16 cellular contexts compared by ENCODE assay signal in genomic region chr11:95584589-95584988, GRCh38.
DNase-seq lines count a peak whose midpoint lies in the region; ATAC-seq and TF ChIP-seq lines count a peak whose summit lies in the region.
"Had no signal": no experiment of that assay in that cellular context is flagged by ENCODE, and none has a peak within 500 bp of the region (broad histone marks: within the 10 kb centered on the region; RNA-seq: fewer than 3 reads in every experiment).

No MANE protein-coding gene starts in this region.

- no peak overlapping the region for H3K9ac ChIP-seq in endodermal cell (ENCODE audit: extremely low read depth, low read length, poor library complexity, severe bottlenecking)

- H3K4me1 ChIP-seq in endodermal cell (ENCODE audit: control insufficient read depth, insufficient read depth, low read length), result no peaks in the 10 kb centered on the region
- H3K4me1 ChIP-seq: colonic mucosa had no signal

- H3K36me3 Mint-ChIP-seq in endodermal cell (ENCODE audit: low read depth), result no peaks in the 10 kb centered on the region
- H3K36me3 Mint-ChIP-seq: naive B cell had no signal

- TF ChIP-seq CTCF in endodermal cell (conservative IDR thresholded peaks at IDR 0.05), result peak; percentile 48
- TF ChIP-seq CTCF in foreskin fibroblast (IDR thresholded peaks at IDR 0.05; ENCODE audit: low read depth, low read length), result no peak

- no peaks in the 10 kb centered on the region for H3K36me3 ChIP-seq in endodermal cell (ENCODE audit: control insufficient read depth, insufficient read depth, low read length)
- H3K36me3 ChIP-seq: colonic mucosa had no signal

- H3K4me1 Mint-ChIP-seq in endodermal cell, result peaks cover 2% of the 10 kb centered on the region

- no peaks in the 10 kb centered on the region for H3K27me3 Mint-ChIP-seq in endodermal cell (ENCODE audit: insufficient read depth)
- H3K27me3 Mint-ChIP-seq: activated naive CD4-positive, alpha-beta T cell treated with anti-CD3 and anti-CD28 coated beads, Interleukin-2, amount 10 ng/mL, durations not matched to agents 7 days and 5 days; naive B cell had no signal

- H3K4me3 Mint-ChIP-seq in endodermal cell, result no peak overlapping the region
- H3K4me3 Mint-ChIP-seq: activated naive CD4-positive, alpha-beta T cell treated with anti-CD3 and anti-CD28 coated beads, Interleukin-2, amount 10 ng/mL, durations not matched to agents 7 days and 5 days; naive B cell had no signal

- no peaks in the 10 kb centered on the region for H3K9me3 ChIP-seq in endodermal cell (ENCODE audit: control insufficient read depth, low read length)
- H3K9me3 ChIP-seq: colonic mucosa had no signal

- no peak overlapping the region for H3K4me3 ChIP-seq in endodermal cell (ENCODE audit: low read length)
- H3K4me3 ChIP-seq in foreskin fibroblast (ENCODE audit: low read depth in 1 of 2, low read length in 2 of 2), result no peak overlapping the region
- H3K4me3 ChIP-seq: colonic mucosa, skin epidermis had no signal

- no peak overlapping the region for H3K27ac Mint-ChIP-seq in endodermal cell
- H3K27ac Mint-ChIP-seq: activated naive CD4-positive, alpha-beta T cell treated with anti-CD3 and anti-CD28 coated beads, Interleukin-2, amount 10 ng/mL, durations not matched to agents 7 days and 5 days had no signal

- DNase-seq in endodermal cell, result no peak
- no peak for DNase-seq in foreskin fibroblast
- DNase-seq in NCI-H187 treated with DMSO at 0.1 percent for 48 hours (lab: John Stamatoyannopoulos, UW), result no peak
- DNase-seq: activated CD4-positive, CD25-positive, alpha-beta regulatory T cell treated with anti-CD3 and anti-CD28 coated beads, Interleukin-2, amount 50 U/mL, for 72 hours; activated naive CD4-positive, alpha-beta T cell treated with anti-CD3 and anti-CD28 coated beads, Interleukin-2, amount 10 ng/mL, durations not matched to agents 7 days and 5 days; colonic mucosa; KG1; kidney; naive B cell; NCI-H446; SIG-M5 had no signal

- peaks cover 3% of the 10 kb centered on the region for H3K9me3 Mint-ChIP-seq in endodermal cell

- H3K27me3 ChIP-seq in endodermal cell (ENCODE audit: control insufficient read depth, insufficient read depth, low read length, poor library complexity, severe bottlenecking), result no peaks in the 10 kb centered on the region
- H3K27me3 ChIP-seq: colonic mucosa had no signal

- ATAC-seq in GM18511 (IDR thresholded peaks at IDR 0.05; ENCODE audit: unreplicated experiment) (peak; percentile 96), GM21367 (IDR thresholded peaks at IDR 0.05; ENCODE audit: unreplicated experiment) (peak; percentile 86), HG03442 (IDR thresholded peaks at IDR 0.05; ENCODE audit: unreplicated experiment) (peak; percentile 66), HG03196 (IDR thresholded peaks at IDR 0.05; ENCODE audit: unreplicated experiment) (no peak)

- WGBS in endodermal cell (ENCODE audit: insufficient coverage in 1 of 2, insufficient read length in 1 of 2), 2 experiments, result 82 to 85% methylated on average over 1 of the region's 2 CpGs

- H3K27ac ChIP-seq in endodermal cell (ENCODE audit: low read depth, low read length), result no peak overlapping the region
- H3K27ac ChIP-seq: colonic mucosa, skin epidermis had no signal
